9 cellular contexts compared by ENCODE assay signal in the genomic region with DNA sequence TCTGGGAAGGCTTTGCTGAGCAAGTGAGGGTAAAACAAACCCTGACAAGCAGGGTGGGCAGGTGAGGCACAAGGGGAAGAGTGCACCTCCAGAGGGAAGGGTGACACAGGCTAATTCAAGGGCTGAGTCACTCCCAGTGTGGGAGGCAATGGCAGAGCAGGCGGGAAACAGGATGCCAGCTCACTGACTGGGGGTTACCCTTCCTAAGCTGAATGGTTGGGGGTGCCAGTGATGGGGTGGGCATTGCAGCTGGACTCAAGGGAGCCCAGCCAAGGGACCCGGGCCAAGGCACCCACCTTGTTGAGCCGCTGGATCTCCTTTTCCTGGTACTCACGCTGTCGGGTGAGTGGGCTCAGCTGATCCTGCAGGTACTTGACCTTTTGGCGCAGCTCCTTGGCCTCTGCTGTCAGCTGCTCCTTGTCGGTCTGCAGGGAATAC. TPM values are rescaled to one million over a fixed set of nuclear protein-coding genes. Genes with fewer than 3 reads are reported as not detected.
A peak's percentile ranks its signal among the peaks of the same experiment; 100 is the strongest.
DNase-seq lines count a peak whose midpoint lies in the region; ATAC-seq, FAIRE-seq and TF ChIP-seq lines count a peak whose summit lies in the region.
"Had no signal": no experiment of that assay in that cellular context is flagged by ENCODE, and none has a peak within 500 bp of the region (broad histone marks: within the 10 kb centered on the region; RNA-seq: fewer than 3 reads in every experiment).

No MANE protein-coding gene starts in this region.

- peak; percentile 15; the same call in 1 of the 2 replicates for ATAC-seq in PC-3

- no peak overlapping the region for H3K4me2 ChIP-seq in PC-3 (ENCODE audit: low read length)

- no peaks in the 10 kb centered on the region for H3K9me2 ChIP-seq in PC-3 (replicated peaks; ENCODE audit: low read length)

- no TSS peak for BruUV-seq in PC-3 (replicated peaks; lab: Mats Ljungman, UMichigan)

- H3K27ac ChIP-seq in PC-3 (ENCODE audit: low read length) (peak overlapping the region; percentile 19; the same call in 1 of the 2 replicates), esophagus muscularis mucosa (replicated peaks in 1 of 4) (peak overlapping the region; percentile 77 to 87 (median 82))

- no peak for TF ChIP-seq EP300 in esophagus muscularis mucosa (IDR thresholded peaks at IDR 0.05)

- CTCF ChIA-PET in PC-3 (lab: Charles Lee) = no interaction called here

- intact Hi-C loops in PC-3 (cut with micrococcal nuclease) (no loop called here), esophagus muscularis mucosa (cut with DNase I) (no loop called here)

- H3F3A ChIP-seq in PC-3 (ENCODE audit: low read length, unreplicated experiment) = no peaks in the 10 kb centered on the region

- H3K36me3 ChIP-seq in PC-3 (ENCODE audit: low read depth, low read length) (peaks cover 60% of the 10 kb centered on the region), esophagus muscularis mucosa (peaks cover 42 to 90% (median 82%) of the 10 kb centered on the region in 4 donors)

- no peak overlapping the region for H2AFZ ChIP-seq in PC-3 (ENCODE audit: low read length)

- no peak overlapping the region for H3K4me3 ChIP-seq in PC-3 (ENCODE audit: low read length)
- H3K4me3 ChIP-seq in esophagus muscularis mucosa = no peak overlapping the region

- FAIRE-seq in HTR-8/SVneo (lab: Jason Lieb, UNC) = no peak

- H3K9ac ChIP-seq in PC-3 (ENCODE audit: low read length) = no peak overlapping the region

- H3K4me1 ChIP-seq in PC-3 (ENCODE audit: insufficient read depth, low read length) = peaks cover 50% of the 10 kb centered on the region
- H3K4me1 ChIP-seq in esophagus muscularis mucosa = peaks cover 40 to 44% (median 42%) of the 10 kb centered on the region in 4 donors

- no peak for TF ChIP-seq CTCF in PC-3 (conservative IDR thresholded peaks at IDR 0.05; ENCODE audit: low read depth, low read length)
- TF ChIP-seq CTCF in esophagus muscularis mucosa (IDR thresholded peaks at IDR 0.05) = no peak

- no peaks in the 10 kb centered on the region for H3K79me2 ChIP-seq in PC-3 (ENCODE audit: low read length)

- 89% methylated on average over 7 of the region's 7 CpGs for WGBS in esophagus muscularis mucosa

- H3K9me3 ChIP-seq in PC-3 (ENCODE audit: low read length) = no peaks in the 10 kb centered on the region
- H3K9me3 ChIP-seq in esophagus muscularis mucosa = no peaks in the 10 kb centered on the region

- DNase-seq in A172 (ENCODE audit: low spot score) (peak; percentile 85), PC-3 (peak; percentile 65), esophagus muscularis mucosa (ENCODE audit: extremely low spot score) (no peak), putamen (ENCODE audit: low spot score) (peak; percentile 72), NCI-H1417 treated with DMSO at 0.1 percent for 48 hours (lab: John Stamatoyannopoulos, UW) (no peak), CD1c-positive myeloid dendritic cell (ENCODE audit: extremely low spot score) (no peak), HTR-8/SVneo (ENCODE audit: insufficient read length, low spot score) (no peak), NCI-H510A (lab: John Stamatoyannopoulos, UW) (no peak)
- DNase-seq: NCI-H1694 had no signal

- no peak for TF ChIP-seq POLR2A in esophagus muscularis mucosa (IDR thresholded peaks at IDR 0.05; ENCODE audit: low read depth)

- H3K27me3 ChIP-seq in PC-3 (ENCODE audit: low read length) (no peaks in the 10 kb centered on the region), esophagus muscularis mucosa (no peaks in the 10 kb centered on the region)

- H4K20me1 ChIP-seq in PC-3 (ENCODE audit: low read length) = no peaks in the 10 kb centered on the region

- POLR2A ChIA-PET in PC-3 (lab: Charles Lee; ENCODE audit: unreplicated experiment) = no interaction called here

RNA-seq across cellular contexts. Expression of gene GPX3, which starts 18.4 kb away (rescaled TPM):
- total RNA-seq in A172 (2014; rRNA removed; shearing (Covaris generic)) = not detected in 2 replicates
- total RNA-seq in PC-3 (2014; rRNA removed) = not detected in 2 replicates
- total RNA-seq in esophagus muscularis mucosa = 1,000 to 10,000 TPM; 1,165 to 3,724 (median 1,939) TPM

RNA-seq across cellular contexts. Expression of gene TNIP1, which starts 42.0 kb away (rescaled TPM):
- total RNA-seq in A172 (2014; rRNA removed; shearing (Covaris generic)) = 125 and 132 TPM in 2 replicates
- total RNA-seq in PC-3 (2014; rRNA removed) (90.0 and 139 TPM in 2 replicates), esophagus muscularis mucosa (100 to 1,000 TPM in 3 of 4 donors, 10 to 100 TPM in 1; 91.4 to 136 (median 114) TPM)

Comparison
In these comparisons a context has a peak if more than half of its experiments do, and no peak if none do; other contexts are left out.
1. DNase-seq: peak in A172 (single experiment), PC-3 (single experiment) and putamen (single experiment); none in esophagus muscularis mucosa (single experiment), NCI-H1417 treated with DMSO at 0.1 percent for 48 hours (single experiment), CD1c-positive myeloid dendritic cell (single experiment), HTR-8/SVneo (single experiment) and NCI-H510A (single experiment).
2. RNA of gene GPX3, which starts 18.4 kb away (total RNA-seq): 1,165 to 3,724 TPM in esophagus muscularis mucosa; not detected in A172 and not detected in PC-3; every median in the first group is over 100 times any median in the second.